33 cellular contexts compared by ENCODE assay signal in genomic region chr12:127552838-127553237, GRCh38.
"Had no signal": no experiment of that assay in that cellular context is flagged by ENCODE, and none has a peak within 500 bp of the region (broad histone marks: within the 10 kb centered on the region; RNA-seq: fewer than 3 reads in every experiment).

No MANE protein-coding gene starts in this region.

- ATAC-seq: activated naive CD4-positive, alpha-beta T cell treated with anti-CD3 and anti-CD28 coated beads, Interleukin-2, amount 50 U/mL, for 72 hours; activated naive CD8-positive, alpha-beta T cell treated with anti-CD3 and anti-CD28 coated beads, Interleukin-2, amount 50 U/mL, for 24 hours; activated T-cell treated with anti-CD3 and anti-CD28 coated beads, Interleukin-2, amount 50 U/mL, for 4 hours; activated T-cell treated with anti-CD3 and anti-CD28 coated beads, Interleukin-2, amount 50 U/mL, for 72 hours; activated T-helper 17 cell treated with anti-CD3 and anti-CD28 coated beads, Interleukin-2, amount 50 U/mL, for 72 hours; body of pancreas had no signal

- H3K27ac ChIP-seq: adrenal gland, ascending aorta, body of pancreas, brain microvascular endothelial cell, breast epithelium, cardiac muscle cell had no signal

- H3K4me3 ChIP-seq: adrenal gland, ascending aorta, body of pancreas, breast epithelium, cardiac muscle cell had no signal

- H3K36me3 ChIP-seq: adrenal gland, ascending aorta, brain microvascular endothelial cell, breast epithelium, cardiac muscle cell had no signal

- H3K27me3 ChIP-seq: adrenal gland, ascending aorta, body of pancreas, brain microvascular endothelial cell, breast epithelium, cardiac muscle cell had no signal

- H3K9me3 ChIP-seq: adrenal gland, body of pancreas had no signal

- DNase-seq: activated effector memory CD4-positive, alpha-beta T cell treated with anti-CD3 and anti-CD28 coated beads, Interleukin-2, amount 50 U/mL, for 16 hours; activated effector memory CD4-positive, alpha-beta T cell treated with Interleukin-2 at 50 U/mL for 16 hours; activated gamma-delta T cell; activated gamma-delta T cell treated with Interleukin-2 at 50 U/mL for 16 hours; activated naive CD4-positive, alpha-beta T cell; activated naive CD4-positive, alpha-beta T cell treated with anti-CD3 and anti-CD28 coated beads for 36 hours; activated naive CD4-positive, alpha-beta T cell treated with anti-CD3 and anti-CD28 coated beads, Interleukin-2, amount 10 ng/mL, durations not matched to agents 7 days and 5 days; activated naive CD4-positive, alpha-beta T cell treated with anti-CD3 and anti-CD28 coated beads, Interleukin-2, amount 50 U/mL, for 16 hours; activated naive CD4-positive, alpha-beta T cell treated with Interleukin-2 at 50 U/mL for 16 hours; activated naive CD8-positive, alpha-beta T cell treated with anti-CD3 and anti-CD28 coated beads for 36 hours; activated naive CD8-positive, alpha-beta T cell treated with anti-CD3 and anti-CD28 coated beads, Interleukin-2, amount 10 ng/mL, durations not matched to agents 7 days and 5 days; activated naive CD8-positive, alpha-beta T cell treated with anti-CD3 and anti-CD28 coated beads, Interleukin-2, amount 50 U/mL, for 24 hours; activated T-cell treated with anti-CD3 and anti-CD28 coated beads, Interleukin-2, amount 50 U/mL, for 24 hours; activated T-cell treated with anti-CD3 and anti-CD28 coated beads, Interleukin-2, amount 50 U/mL, for 4 hours; activated T-cell treated with anti-CD3 and anti-CD28 coated beads, Interleukin-2, amount 50 U/mL, for 48 hours; activated T-cell treated with anti-CD3 and anti-CD28 coated beads, Interleukin-2, amount 50 U/mL, for 72 hours; adrenal gland; amniotic stem cell; amygdala; anterior cingulate cortex; aorta; body of pancreas; brain microvascular endothelial cell; caudate nucleus; central memory CD4-positive, alpha-beta T cell; cerebellar nuclear complex had no signal

- H3K4me1 ChIP-seq: adrenal gland, ascending aorta, body of pancreas, breast epithelium had no signal

- FAIRE-seq: astrocyte, bronchial epithelial cell had no signal
